In the genomic region with DNA sequence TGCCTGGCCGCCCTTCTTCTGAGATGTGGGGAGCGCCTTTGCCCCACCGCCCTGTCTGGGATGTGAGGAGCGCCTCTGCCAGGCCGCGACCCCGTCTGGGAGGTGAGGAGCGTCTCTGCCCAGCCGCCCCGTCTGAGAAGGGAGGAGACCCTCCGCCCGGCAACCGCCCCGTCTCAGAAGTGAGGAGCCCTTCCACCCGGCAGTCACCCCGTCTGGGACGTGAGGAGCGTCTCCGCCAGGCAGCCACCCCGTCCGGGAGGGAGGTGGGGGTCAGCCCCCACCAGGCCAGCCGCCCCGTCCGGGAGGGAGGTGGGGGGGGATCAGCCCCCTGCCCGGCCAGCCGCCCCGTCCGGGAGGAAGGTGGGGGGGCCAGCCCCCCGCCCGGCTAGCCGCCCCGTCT, we compare ENCODE assay signal across 4 cellular contexts. TPM values are rescaled to one million over a fixed set of nuclear protein-coding genes. Genes with fewer than 3 reads are reported as not detected.
"Had no signal": no experiment of that assay in that cellular context is flagged by ENCODE, and none has a peak within 500 bp of the region (broad histone marks: within the 10 kb centered on the region; RNA-seq: fewer than 3 reads in every experiment).

No MANE protein-coding gene starts in this region.

RNA-seq across cellular contexts. Expression of gene S100Z, which starts 37.6 kb away (rescaled TPM):
- total RNA-seq: LHCN-M2, M059J, MCF 10A, NCI-H460 had no signal
